8 cellular contexts compared by ENCODE assay signal in genomic region chr3:50324351-50325144, GRCh38. TPM values are rescaled to one million over a fixed set of nuclear protein-coding genes. Genes with fewer than 3 reads are reported as not detected.
A peak's percentile ranks its signal among the peaks of the same experiment; 100 is the strongest.
DNase-seq lines count a peak whose midpoint lies in the region; ATAC-seq lines count a peak whose summit lies in the region.

No MANE protein-coding gene starts in this region.

- no peak overlapping the region for H2BK5ac ChIP-seq in mesendoderm (ENCODE audit: low read length)

- ATAC-seq in stimulated activated naive CD8-positive, alpha-beta T cell treated with anti-CD3 and anti-CD28 coated beads, Interleukin-15, Interleukin-2, amounts not matched to agents 100 U/mL and 50 U/mL, for 24 hours: peak; percentile 39
- no peak for ATAC-seq in HG03139 (IDR thresholded peaks at IDR 0.05; ENCODE audit: unreplicated experiment)

- H3K4me1 Mint-ChIP-seq in activated CD4-positive, alpha-beta memory T cell treated with anti-CD3 and anti-CD28 coated beads, Interleukin-2, amount 10 ng/mL, durations not matched to agents 7 days and 5 days: peaks cover 40% of the 10 kb centered on the region

- no peak overlapping the region for H3K4ac ChIP-seq in mesendoderm (ENCODE audit: low read depth, low read length)

- H3K56ac ChIP-seq in mesendoderm (ENCODE audit: low read length): peak overlapping the region; percentile 35

- no peaks in the 10 kb centered on the region for H3K27me3 ChIP-seq in mesendoderm (ENCODE audit: insufficient read depth, low read length, poor library complexity)

- peaks cover 24% of the 10 kb centered on the region for H3K79me2 ChIP-seq in mesendoderm (ENCODE audit: control insufficient read depth, insufficient read depth, low read length)

- no peak overlapping the region for H3K27ac ChIP-seq in mesendoderm (ENCODE audit: low read depth, low read length)

- CTCF ChIA-PET in activated CD4-positive, alpha-beta memory T cell treated with anti-CD3 and anti-CD28 coated beads, Interleukin-2, amount 10 ng/mL, durations not matched to agents 7 days and 5 days (lab: Charles Lee): interaction anchor here (0.6 to 6.7 kb wide), 23 partner anchors 10 to 130 kb away, joined by 3 to 82 read pairs (median 5); partner anchors contain the start of genes CYB561D2, GNAI2, HYAL1 and HYAL3

- no peak overlapping the region for H2BK120ac ChIP-seq in mesendoderm (ENCODE audit: low read depth, low read length)

- H3K9ac ChIP-seq in mesendoderm (ENCODE audit: low read length): peak overlapping the region; percentile 2

- H3K4me3 ChIP-seq in mesendoderm (ENCODE audit: low read length): no peak overlapping the region

- H3K4me3 Mint-ChIP-seq in activated CD4-positive, alpha-beta memory T cell treated with anti-CD3 and anti-CD28 coated beads, Interleukin-2, amount 10 ng/mL, durations not matched to agents 7 days and 5 days: no peak overlapping the region

- no peak overlapping the region for H3K27ac Mint-ChIP-seq in activated CD4-positive, alpha-beta memory T cell treated with anti-CD3 and anti-CD28 coated beads, Interleukin-2, amount 10 ng/mL, durations not matched to agents 7 days and 5 days

- no peaks in the 10 kb centered on the region for H3K27me3 Mint-ChIP-seq in activated CD4-positive, alpha-beta memory T cell treated with anti-CD3 and anti-CD28 coated beads, Interleukin-2, amount 10 ng/mL, durations not matched to agents 7 days and 5 days

- H3K36me3 ChIP-seq in mesendoderm (ENCODE audit: control insufficient read depth, insufficient read depth, low read length): peaks cover 8% of the 10 kb centered on the region

- H3K36me3 Mint-ChIP-seq in activated CD4-positive, alpha-beta memory T cell treated with anti-CD3 and anti-CD28 coated beads, Interleukin-2, amount 10 ng/mL, durations not matched to agents 7 days and 5 days (ENCODE audit: low read depth): peaks cover 12% of the 10 kb centered on the region

- peak overlapping the region; percentile 20 for H2AK5ac ChIP-seq in mesendoderm (ENCODE audit: low read length)

- POLR2A ChIA-PET in activated CD4-positive, alpha-beta memory T cell treated with anti-CD3 and anti-CD28 coated beads, Interleukin-2, amount 10 ng/mL, durations not matched to agents 7 days and 5 days (lab: Charles Lee): interaction anchor here (1.0 to 31.7 kb wide), 4 partner anchors 9 to 33 kb away, joined by 3 to 704 read pairs (median 14); partner anchors contain the start of genes CYB561D2, HYAL3, IFRD2 and NAA80

- no peak overlapping the region for H3K23ac ChIP-seq in mesendoderm (ENCODE audit: low read length)

- H3K4me2 ChIP-seq in mesendoderm (ENCODE audit: low read length): no peak overlapping the region

- no peaks in the 10 kb centered on the region for H3K9me3 Mint-ChIP-seq in activated CD4-positive, alpha-beta memory T cell treated with anti-CD3 and anti-CD28 coated beads, Interleukin-2, amount 10 ng/mL, durations not matched to agents 7 days and 5 days

- H4K8ac ChIP-seq in mesendoderm (ENCODE audit: low read depth, low read length): no peak overlapping the region

- H3K4me1 ChIP-seq in mesendoderm (ENCODE audit: control insufficient read depth, low read depth, low read length): peaks cover 14% of the 10 kb centered on the region

- no peak overlapping the region for H3K18ac ChIP-seq in mesendoderm (ENCODE audit: low read length)

- no CpG with 5 or more reads among the region's 4 CpGs for WGBS in mesendoderm (ENCODE audit: extremely low coverage, insufficient coverage, low lambda C conversion rate)

- no peak overlapping the region for H4K5ac ChIP-seq in mesendoderm (ENCODE audit: low read length)

- peak; percentile 70 to 74 for DNase-seq in SHP77 (lab: John Stamatoyannopoulos, UW)
- DNase-seq in SHP77 treated with DMSO at 0.1 percent for 48 hours (lab: John Stamatoyannopoulos, UW): no peak
- DNase-seq in NCI-H526 (lab: John Stamatoyannopoulos, UW): peak; percentile 21 to 62
- peak; percentile 69 for DNase-seq in activated CD4-positive, alpha-beta memory T cell treated with anti-CD3 and anti-CD28 coated beads, Interleukin-2, amount 10 ng/mL, durations not matched to agents 7 days and 5 days
- DNase-seq in ecto neural progenitor cell (ENCODE audit: low spot score): peak; percentile 87
- DNase-seq in mesendoderm: peak; percentile 93
- peak; percentile 80 for DNase-seq in stimulated activated naive CD8-positive, alpha-beta T cell treated with anti-CD3 and anti-CD28 coated beads, Interleukin-15, Interleukin-2, amounts not matched to agents 100 U/mL and 50 U/mL, for 24 hours

- H2BK15ac ChIP-seq in mesendoderm (replicated peaks; ENCODE audit: low read depth): no peak overlapping the region

- peaks cover 17% of the 10 kb centered on the region for H3K79me1 ChIP-seq in mesendoderm (ENCODE audit: low read length)

RNA-seq across cellular contexts. Expression of gene HYAL2, which starts 2.0 kb away (rescaled TPM):
- total RNA-seq in activated CD4-positive, alpha-beta memory T cell treated with anti-CD3 and anti-CD28 coated beads, Interleukin-2, amount 10 ng/mL, durations not matched to agents 7 days and 5 days: 1 to 10 TPM; 6.7 to 7.2 TPM
- 40.1 TPM for polyA plus RNA-seq in mesendoderm (2013, experiment 1 of 2)
- 38.2 TPM for polyA plus RNA-seq in mesendoderm (2013, experiment 2 of 2)

RNA-seq across cellular contexts. Expression of gene TUSC2, which starts 3.5 kb away (rescaled TPM):
- total RNA-seq in activated CD4-positive, alpha-beta memory T cell treated with anti-CD3 and anti-CD28 coated beads, Interleukin-2, amount 10 ng/mL, durations not matched to agents 7 days and 5 days: 10 to 100 TPM; 16.8 to 17.9 TPM
- polyA plus RNA-seq in mesendoderm (2013, experiment 1 of 2): 24.5 TPM
- polyA plus RNA-seq in mesendoderm (2013, experiment 2 of 2): 23.4 TPM

RNA-seq across cellular contexts. Expression of gene RASSF1, which starts 16.1 kb away (rescaled TPM):
- total RNA-seq in activated CD4-positive, alpha-beta memory T cell treated with anti-CD3 and anti-CD28 coated beads, Interleukin-2, amount 10 ng/mL, durations not matched to agents 7 days and 5 days: 100 to 1,000 TPM; 157 to 160 TPM
- polyA plus RNA-seq in mesendoderm (2013, experiment 1 of 2): 6.8 TPM
- polyA plus RNA-seq in mesendoderm (2013, experiment 2 of 2): 7.2 TPM

RNA-seq across cellular contexts. Expression of gene ZMYND10, which starts 21.0 kb away (rescaled TPM):
- 1 to 10 TPM; 1.7 to 3.2 TPM for total RNA-seq in activated CD4-positive, alpha-beta memory T cell treated with anti-CD3 and anti-CD28 coated beads, Interleukin-2, amount 10 ng/mL, durations not matched to agents 7 days and 5 days
- 0.18 TPM for polyA plus RNA-seq in mesendoderm (2013, experiment 1 of 2)
- 0.13 TPM for polyA plus RNA-seq in mesendoderm (2013, experiment 2 of 2)

RNA-seq across cellular contexts. Expression of gene HYAL1, which starts 21.2 kb away (rescaled TPM):
- under 1 TPM; 0.28 to 0.35 TPM for total RNA-seq in activated CD4-positive, alpha-beta memory T cell treated with anti-CD3 and anti-CD28 coated beads, Interleukin-2, amount 10 ng/mL, durations not matched to agents 7 days and 5 days
- polyA plus RNA-seq in mesendoderm (2013, experiment 1 of 2): 1.1 TPM
- 1.3 TPM for polyA plus RNA-seq in mesendoderm (2013, experiment 2 of 2)
